In the genomic region with DNA sequence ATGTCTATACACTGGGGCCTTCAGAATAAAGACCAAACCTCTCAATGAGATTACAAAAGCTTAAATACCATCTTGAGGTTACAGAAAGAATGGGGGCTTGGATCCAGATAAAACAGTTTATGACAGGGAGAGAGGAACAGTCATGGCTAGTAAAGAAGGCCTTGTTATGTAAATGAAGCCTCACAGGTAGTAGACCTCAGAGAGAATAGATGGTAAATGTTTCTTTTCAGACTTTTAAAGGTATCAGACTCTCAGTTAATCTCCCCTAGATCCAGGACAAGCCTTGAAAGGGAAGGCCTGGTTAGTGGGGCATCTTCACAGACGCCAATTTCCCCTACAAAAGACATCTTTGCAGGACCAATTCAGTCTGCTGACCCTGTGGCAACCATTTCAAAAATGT, we compare ENCODE assay signal across 18 cellular contexts.
DNase-seq lines count a peak whose midpoint lies in the region; ATAC-seq, FAIRE-seq and TF ChIP-seq lines count a peak whose summit lies in the region.
"Had no signal": no experiment of that assay in that cellular context is flagged by ENCODE, and none has a peak within 500 bp of the region (broad histone marks: within the 10 kb centered on the region; RNA-seq: fewer than 3 reads in every experiment).

No MANE protein-coding gene starts in this region.

- no peaks in the 10 kb centered on the region for H3K36me3 ChIP-seq in GM23338 (ENCODE audit: insufficient read depth)
- H3K36me3 ChIP-seq in H1 (ENCODE audit: control insufficient read depth in 2 of 4, insufficient read depth in 4 of 4, low read length in 3 of 4) = no peaks in the 10 kb centered on the region
- H3K36me3 ChIP-seq: BLaER1, HAP-1 had no signal

- H3K23me2 ChIP-seq in H1 (ENCODE audit: low read depth, low read length) = 0 out of 2 replicates have a peak, but pooled peaks cover 2% of the 10 kb centered on the region

- H3K9me3 ChIP-seq in H1 (ENCODE audit: insufficient read depth in 2 of 2, low read depth in 1 of 2, low read length in 1 of 2) = no peaks in the 10 kb centered on the region
- H3K9me3 ChIP-seq: BLaER1, HAP-1 had no signal

- H3K4me3 ChIP-seq in GM23338 = no peak overlapping the region
- no peak overlapping the region; a peak in 1 of 8 replicates for H3K4me3 ChIP-seq in H1 (ENCODE audit: extremely low read depth in 1 of 4, insufficient read depth in 2 of 4, low read depth in 3 of 4, low read length in 4 of 4)
- H3K4me3 ChIP-seq: BLaER1, HAP-1 had no signal

- H3K4me1 ChIP-seq in GM23338 (ENCODE audit: insufficient read depth) (peaks cover 20% of the 10 kb centered on the region), H1 (replicated peaks in 1 of 4; ENCODE audit: control insufficient read depth in 3 of 4, insufficient read depth in 4 of 4, low read length in 3 of 4) (peaks cover 0 to 13% (median 3%) of the 10 kb centered on the region in 4 experiments; a peak in 2 of 7 replicates)
- H3K4me1 ChIP-seq: BLaER1 had no signal

- H3K4me1 Mint-ChIP-seq in GM23338 (peaks cover 28% of the 10 kb centered on the region), HFFc6 (ENCODE audit: low read depth) (no peaks in the 10 kb centered on the region)
- no peaks in the 10 kb centered on the region for H3K4me1 Mint-ChIP-seq in activated CD4-positive, alpha-beta memory T cell treated with anti-CD3 and anti-CD28 coated beads for 36 hours (ENCODE audit: low read depth)
- H3K4me1 Mint-ChIP-seq: CD14-positive monocyte; CD4-positive, alpha-beta memory T cell; IgD-negative memory B cell had no signal

- TF ChIP-seq EP300 in H1 (IDR thresholded peaks at IDR 0.05; ENCODE audit: borderline replicate concordance in 1 of 2, low read depth in 2 of 2, low read length in 2 of 2) = no peak

- H3K4me3 Mint-ChIP-seq in GM23338 (no peak overlapping the region), HFFc6 (no peak overlapping the region)
- no peak overlapping the region for H3K4me3 Mint-ChIP-seq in activated CD4-positive, alpha-beta memory T cell treated with anti-CD3 and anti-CD28 coated beads for 36 hours
- H3K4me3 Mint-ChIP-seq: CD14-positive monocyte; CD4-positive, alpha-beta memory T cell; IgD-negative memory B cell had no signal

- H3F3A ChIP-seq in GM23338 (replicated peaks; ENCODE audit: low read depth) = no peaks in the 10 kb centered on the region

- H3K27me3 ChIP-seq in GM23338 (ENCODE audit: insufficient read depth) (no peaks in the 10 kb centered on the region; the same call in 1 of the 2 replicates), H1 (replicated peaks in 1 of 4; ENCODE audit: control insufficient read depth in 3 of 4, extremely low read depth in 1 of 4, insufficient read depth in 3 of 4, low read length in 3 of 4) (no peaks in the 10 kb centered on the region)
- H3K27me3 ChIP-seq: BLaER1 had no signal

- no peak overlapping the region for H3K9ac ChIP-seq in H1 (replicated peaks in 1 of 4; ENCODE audit: extremely low read depth in 1 of 4, low read depth in 3 of 4, low read length in 3 of 4)
- H3K9ac ChIP-seq: BLaER1 had no signal

- no peak overlapping the region for H2BK120ac ChIP-seq in H1 (replicated peaks; ENCODE audit: low read depth, low read length)

- H3K79me2 ChIP-seq in GM23338 (replicated peaks; ENCODE audit: insufficient read depth) (no peaks in the 10 kb centered on the region), H1 (ENCODE audit: control insufficient read depth in 1 of 2, insufficient read depth in 2 of 2, low read length in 2 of 2) (no peaks in the 10 kb centered on the region)

- no peak for TF ChIP-seq POLR2A in H1 (IDR thresholded peaks at IDR 0.05; ENCODE audit: control extremely low read depth in 1 of 2, low read depth in 2 of 2, low read length in 2 of 2)

- H4K20me1 ChIP-seq in GM23338 (replicated peaks; ENCODE audit: insufficient read depth) = no peaks in the 10 kb centered on the region
- no peaks in the 10 kb centered on the region for H4K20me1 ChIP-seq in H1 (replicated peaks in 1 of 2; ENCODE audit: control insufficient read depth in 1 of 2, insufficient read depth in 2 of 2, low read length in 2 of 2)
- H4K20me1 ChIP-seq: BLaER1 had no signal

- H3K23ac ChIP-seq in H1 (ENCODE audit: insufficient read length) = no peak overlapping the region

- H3K14ac ChIP-seq in H1 (ENCODE audit: insufficient read length) = no peak overlapping the region

- no peaks in the 10 kb centered on the region for H3K79me1 ChIP-seq in H1 (ENCODE audit: low read depth, low read length)

- intact Hi-C loops in activated CD4-positive, alpha-beta memory T cell treated with anti-CD3 and anti-CD28 coated beads for 36 hours (cut with micrococcal nuclease) = no loop called here

- H3K56ac ChIP-seq in H1 (replicated peaks; ENCODE audit: insufficient read length, low read depth, low read length) = no peak overlapping the region

- H3K9me2 ChIP-seq in GM23338 (ENCODE audit: insufficient read depth) = no peaks in the 10 kb centered on the region

- H2BK5ac ChIP-seq in H1 (ENCODE audit: low read depth, low read length) = no peak overlapping the region

- no peak for TF ChIP-seq RAD21 in H1 (IDR thresholded peaks at IDR 0.05 in 1 of 2, conservative IDR thresholded peaks at IDR 0.05 in 1 of 2; ENCODE audit: low read depth in 2 of 2, low read length in 2 of 2)

- no peak overlapping the region for H3K27ac ChIP-seq in GM23338 (ENCODE audit: low read depth)
- H3K27ac ChIP-seq in H1 (ENCODE audit: low read depth, low read length) = no peak overlapping the region
- H3K27ac ChIP-seq: BLaER1, HL-60 had no signal

- H3K36me3 Mint-ChIP-seq in GM23338 (ENCODE audit: low read depth) (no peaks in the 10 kb centered on the region), HFFc6 (ENCODE audit: low read depth) (no peaks in the 10 kb centered on the region)
- no peaks in the 10 kb centered on the region for H3K36me3 Mint-ChIP-seq in activated CD4-positive, alpha-beta memory T cell treated with anti-CD3 and anti-CD28 coated beads for 36 hours
- H3K36me3 Mint-ChIP-seq: CD14-positive monocyte; CD4-positive, alpha-beta memory T cell had no signal

- H3K27me3 Mint-ChIP-seq in GM23338 (ENCODE audit: insufficient read depth, low read depth, poor library complexity) (peaks cover 2% of the 10 kb centered on the region), HFFc6 (ENCODE audit: insufficient read depth) (peaks cover 1% of the 10 kb centered on the region; the same call in 1 of the 2 replicates)
- no peaks in the 10 kb centered on the region for H3K27me3 Mint-ChIP-seq in activated CD4-positive, alpha-beta memory T cell treated with anti-CD3 and anti-CD28 coated beads for 36 hours
- H3K27me3 Mint-ChIP-seq: CD4-positive, alpha-beta memory T cell; IgD-negative memory B cell had no signal

- no peak overlapping the region for H2BK20ac ChIP-seq in H1 (ENCODE audit: low read length)

- H2AFZ ChIP-seq in GM23338 = no peak overlapping the region
- H2AFZ ChIP-seq in H1 (ENCODE audit: low read length) = no peak overlapping the region

- no peaks in the 10 kb centered on the region for H3K9me3 Mint-ChIP-seq in GM23338
- H3K9me3 Mint-ChIP-seq in activated CD4-positive, alpha-beta memory T cell treated with anti-CD3 and anti-CD28 coated beads for 36 hours = no peaks in the 10 kb centered on the region
- peaks cover 32% of the 10 kb centered on the region for H3K9me3 Mint-ChIP-seq in HFFc6
- H3K9me3 Mint-ChIP-seq: CD14-positive monocyte had no signal

- DNase-seq in GM23338 (ENCODE audit: low spot score) (peak; percentile 50), NCI-H82 (lab: John Stamatoyannopoulos, UW) (peak; percentile 48), H1 (ENCODE audit: low read depth in 1 of 2, low spot score in 2 of 2) (no peak), iPS-NIHi11 (ENCODE audit: low spot score) (peak; percentile 4), HFFc6 (no peak)
- no peak for DNase-seq in activated CD4-positive, alpha-beta memory T cell treated with anti-CD3 and anti-CD28 coated beads for 36 hours
- DNase-seq in activated CD4-positive, alpha-beta T cell treated with anti-CD3 and anti-CD28 coated beads for 4 hours = no peak
- DNase-seq: 8988T; CD4-positive, alpha-beta memory T cell; DMS153; DMS79; GDM1 had no signal

- POLR2A ChIA-PET in H1 (lab: Charles Lee; ENCODE audit: partially characterized antibody) = no interaction called here
- POLR2A ChIA-PET in activated CD4-positive, alpha-beta memory T cell treated with anti-CD3 and anti-CD28 coated beads for 36 hours (lab: Charles Lee) = no interaction called here

- H3K18ac ChIP-seq in H1 (ENCODE audit: extremely low read depth, low read length) = no peak overlapping the region

- H3K4ac ChIP-seq in H1 (replicated peaks; ENCODE audit: insufficient read length, low read depth, low read length) = no peak overlapping the region

- no peak overlapping the region for H4K5ac ChIP-seq in H1 (ENCODE audit: insufficient read length, low read depth, low read length)

- WGBS in H1 (ENCODE audit: extremely low coverage in 1 of 2, insufficient coverage in 1 of 2, insufficient read length in 1 of 2, insufficient replicate concordance in 2 of 2, low coverage in 1 of 2, low lambda C conversion rate in 2 of 2, missing lambda C conversion rate in 1 of 2), 2 experiments = 23% methylated on average over 1 of the region's 1 CpG; no CpG with 5 or more reads in 1 of the 2 experiments

- no peak overlapping the region for H2AK5ac ChIP-seq in H1 (ENCODE audit: low read depth, low read length)

- H3K27ac Mint-ChIP-seq in GM23338 (no peak overlapping the region), HFFc6 (no peak overlapping the region)
- H3K27ac Mint-ChIP-seq in activated CD4-positive, alpha-beta memory T cell treated with anti-CD3 and anti-CD28 coated beads for 36 hours = no peak overlapping the region
- H3K27ac Mint-ChIP-seq: CD14-positive monocyte; CD4-positive, alpha-beta memory T cell; IgD-negative memory B cell had no signal

- no peak overlapping the region for H2BK12ac ChIP-seq in H1 (ENCODE audit: low read depth, low read length)

- no peak overlapping the region for H4K91ac ChIP-seq in H1 (replicated peaks; ENCODE audit: insufficient read length, low read length)

- FAIRE-seq in H1 (lab: Jason Lieb, UNC) = peak; percentile 50
- FAIRE-seq: HepG2 had no signal

- H3K4me2 ChIP-seq in GM23338 = peak overlapping the region; percentile 53; the same call in 1 of the 2 replicates
- peak overlapping the region in 1 of 2 experiments; percentile 43; a peak in 1 of 4 replicates for H3K4me2 ChIP-seq in H1 (ENCODE audit: insufficient read depth in 1 of 2, low read depth in 2 of 2, low read length in 2 of 2)
- H3K4me2 ChIP-seq: BLaER1 had no signal

- peak; percentile 95 for ATAC-seq in GM23338
- ATAC-seq: HepG2 had no signal

- no peak overlapping the region for H2BK15ac ChIP-seq in H1 (ENCODE audit: low read length)

- TF ChIP-seq CTCF in GM23338 (conservative IDR thresholded peaks at IDR 0.05; ENCODE audit: low read depth in 2 of 2) (no peak), H1 (IDR thresholded peaks at IDR 0.05; ENCODE audit: control extremely low read depth in 1 of 3, insufficient read depth in 1 of 3, low read depth in 1 of 3, low read length in 3 of 3) (no peak), HFFc6 (IDR thresholded peaks at IDR 0.05) (no peak)

- CTCF ChIA-PET in H1 (lab: Charles Lee; ENCODE audit: partially characterized antibody) = interaction anchor here (0.9 kb wide), 1 partner anchor 10 kb away, joined by 3 read pairs; no protein-coding TSS in a partner anchor
- CTCF ChIA-PET in activated CD4-positive, alpha-beta memory T cell treated with anti-CD3 and anti-CD28 coated beads for 36 hours (lab: Charles Lee) = no interaction called here

- H4K8ac ChIP-seq in H1 (ENCODE audit: extremely low read depth, insufficient read depth, low read length) = no peak overlapping the region

TF ChIP-seq in H1, 55 proteins besides CTCF, POLR2A, EP300 and RAD21 (continues in another document):
- no peak for TF ChIP-seq BACH1 (IDR thresholded peaks at IDR 0.05; ENCODE audit: low read length)

Comparison
In these comparisons a context has a peak if more than half of its experiments do, and no peak if none do; other contexts are left out.
1. DNase-seq: peak in GM23338 (single experiment), NCI-H82 (single experiment) and iPS-NIHi11 (single experiment); none in H1 (0 of 2), activated CD4-positive, alpha-beta memory T cell treated with anti-CD3 and anti-CD28 coated beads for 36 hours (single experiment), activated CD4-positive, alpha-beta T cell treated with anti-CD3 and anti-CD28 coated beads for 4 hours (0 of 2) and HFFc6 (single experiment).